ENCODE assay signal across 14 cellular contexts in the genomic region with DNA sequence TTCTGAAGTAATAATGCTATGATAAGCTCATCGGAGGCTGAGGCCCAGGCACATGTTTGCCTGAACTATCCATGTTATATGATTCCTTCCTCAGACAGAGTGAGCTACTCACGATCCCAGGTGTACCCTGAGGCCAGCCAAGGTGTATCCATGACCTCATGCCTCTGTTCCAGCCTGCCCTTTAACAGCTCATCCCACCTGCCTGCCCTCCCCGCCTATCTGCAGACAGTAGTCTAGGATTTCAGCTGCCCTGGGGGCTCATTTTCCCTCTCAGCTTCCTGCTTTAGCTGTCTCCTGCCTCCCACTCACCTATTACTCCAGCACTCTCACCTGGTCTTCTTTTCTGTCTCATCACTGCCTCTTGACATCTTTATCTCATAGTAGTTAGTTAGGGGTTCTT. TPM values are rescaled to one million over a fixed set of nuclear protein-coding genes. Genes with fewer than 3 reads are reported as not detected.
A peak's percentile ranks its signal among the peaks of the same experiment; 100 is the strongest.
DNase-seq lines count a peak whose midpoint lies in the region; ATAC-seq and TF ChIP-seq lines count a peak whose summit lies in the region.
"Had no signal": no experiment of that assay in that cellular context is flagged by ENCODE, and none has a peak within 500 bp of the region (broad histone marks: within the 10 kb centered on the region; RNA-seq: fewer than 3 reads in every experiment).

No MANE protein-coding gene starts in this region.

- peak overlapping the region in 1 of 2 experiments; percentile 58 for H3K4ac ChIP-seq in mesenchymal stem cell (ENCODE audit: low read depth in 1 of 2, low read length in 2 of 2)

- peak overlapping the region; percentile 96 for H4K91ac ChIP-seq in mesenchymal stem cell (ENCODE audit: low read length)

- DNase-seq in DMS53 (lab: John Stamatoyannopoulos, UW) (peak; percentile 96), NCI-H187 (lab: John Stamatoyannopoulos, UW) (peak; percentile 63 to 69), RWPE1 (ENCODE audit: low spot score) (peak; percentile 96), mesenchymal stem cell (no peak), heart left ventricle (no peak), DMS114 treated with DMSO at 0.1 percent for 48 hours (lab: John Stamatoyannopoulos, UW; ENCODE audit: unreplicated experiment) (no peak), SHP77 (lab: John Stamatoyannopoulos, UW) (no peak)
- DNase-seq: CD8-positive, alpha-beta T cell; glutamatergic neuron; left lung; occipital lobe; stimulated activated naive CD4-positive, alpha-beta T cell had no signal

- no peak for TF ChIP-seq POLR2A in heart left ventricle (IDR thresholded peaks at IDR 0.05)

- no peaks in the 10 kb centered on the region for H3K79me1 ChIP-seq in mesenchymal stem cell (replicated peaks; ENCODE audit: low read length, poor library complexity, severe bottlenecking)

- H4K8ac ChIP-seq in mesenchymal stem cell (ENCODE audit: low read length), result peak overlapping the region; percentile 41

- H3K14ac ChIP-seq in mesenchymal stem cell (ENCODE audit: low read length in 2 of 2), result no peak overlapping the region

- H3K23ac ChIP-seq in mesenchymal stem cell (ENCODE audit: low read length in 2 of 2), result no peak overlapping the region

- H2AK5ac ChIP-seq in mesenchymal stem cell (ENCODE audit: low read length, severe bottlenecking), result no peak overlapping the region

- H3K27me3 ChIP-seq in mesenchymal stem cell (ENCODE audit: control insufficient read depth in 1 of 2, insufficient read depth in 1 of 2, low read length in 2 of 2), result peaks cover 0 to 9% of the 10 kb centered on the region in 2 experiments
- peaks cover 0 to 13% (median 0%) of the 10 kb centered on the region in 9 donors for H3K27me3 ChIP-seq in heart left ventricle
- H3K27me3 ChIP-seq: left lung had no signal

- 81% methylated on average over 3 of the region's 3 CpGs for WGBS in mesenchymal stem cell
- WGBS in heart left ventricle, 4 donors, result 84 to 90% (median 85%) methylated on average over 3 of the region's 3 CpGs

- peaks cover 7% of the 10 kb centered on the region for H3K4me1 ChIP-seq in mesenchymal stem cell (ENCODE audit: control insufficient read depth, insufficient read depth, low read depth, low read length)
- H3K4me1 ChIP-seq in heart left ventricle, result peaks cover 0 to 11% (median 2%) of the 10 kb centered on the region in 12 donors

- POLR2A ChIA-PET in RWPE1 (lab: Yijun Ruan, JAX; ENCODE audit: low non-redundant PET), result interaction anchor here (1.0 to 1.2 kb wide), 2 partner anchors 11 to 14 kb away, joined by 3 to 5 read pairs; no protein-coding TSS in a partner anchor

- peak overlapping the region; percentile 81 to 97 for H2BK12ac ChIP-seq in mesenchymal stem cell (ENCODE audit: low read length in 2 of 2)

- no peak for ATAC-seq in heart left ventricle
- ATAC-seq in HG02571 (IDR thresholded peaks at IDR 0.05; ENCODE audit: unreplicated experiment), result no peak
- ATAC-seq: CD8-positive, alpha-beta T cell had no signal

- intact Hi-C loops in heart left ventricle (cut with DNase I), result no loop called here

- H3K9me3 ChIP-seq in mesenchymal stem cell (ENCODE audit: control insufficient read depth, low read length), result no peaks in the 10 kb centered on the region
- H3K9me3 ChIP-seq in heart left ventricle, result no peaks in the 10 kb centered on the region
- H3K9me3 ChIP-seq: left lung had no signal

- H2BK120ac ChIP-seq in mesenchymal stem cell (ENCODE audit: low read depth, low read length), result no peak overlapping the region

- no peak overlapping the region for H2BK5ac ChIP-seq in mesenchymal stem cell (ENCODE audit: low read depth, low read length, poor library complexity, severe bottlenecking)

- H2AFZ ChIP-seq in mesenchymal stem cell (ENCODE audit: low read depth, low read length), result no peak overlapping the region

- CTCF ChIA-PET in RWPE1 (lab: Yijun Ruan, JAX), result interaction anchor here (0.5 to 1.2 kb wide), 5 partner anchors 14 to 169 kb away, joined by 4 to 6 read pairs (median 5); no protein-coding TSS in a partner anchor

- no peak for TF ChIP-seq CTCF in RWPE1 (conservative IDR thresholded peaks at IDR 0.05; ENCODE audit: low read depth)
- no peak for TF ChIP-seq CTCF in heart left ventricle (IDR thresholded peaks at IDR 0.05)

- no peak overlapping the region for H3K4me2 ChIP-seq in mesenchymal stem cell (ENCODE audit: low read length, poor library complexity, severe bottlenecking)

- no peak overlapping the region for H3K9ac ChIP-seq in mesenchymal stem cell (ENCODE audit: low read length)

- H3K27ac ChIP-seq in RWPE1 (peak overlapping the region; percentile 30), mesenchymal stem cell (ENCODE audit: low read length, poor library complexity, severe bottlenecking) (no peak overlapping the region), heart left ventricle (no peak overlapping the region)

- H3K36me3 ChIP-seq in mesenchymal stem cell (ENCODE audit: control insufficient read depth in 1 of 2, insufficient read depth in 2 of 2, low read depth in 1 of 2, low read length in 2 of 2), result no peaks in the 10 kb centered on the region
- H3K36me3 ChIP-seq in heart left ventricle, result no peaks in the 10 kb centered on the region
- H3K36me3 ChIP-seq: left lung had no signal

- H3K4me3 ChIP-seq in mesenchymal stem cell (ENCODE audit: insufficient read depth in 1 of 2, low read depth in 1 of 2, low read length in 2 of 2) (no peak overlapping the region), heart left ventricle (no peak overlapping the region)
- H3K4me3 ChIP-seq: left lung had no signal

- peak overlapping the region; percentile 54 for H2BK15ac ChIP-seq in mesenchymal stem cell (ENCODE audit: low read depth, poor library complexity, severe bottlenecking)

- H3K18ac ChIP-seq in mesenchymal stem cell (ENCODE audit: low read depth in 1 of 2, low read length in 2 of 2), result peak overlapping the region; percentile 14 to 78

RNA-seq across cellular contexts. Expression of gene IL24, which starts 1.9 kb away (rescaled TPM):
- polyA plus RNA-seq in mesenchymal stem cell (2013, experiment 1 of 2), result 1.2 TPM
- polyA plus RNA-seq in mesenchymal stem cell (2013, experiment 2 of 2), result 1.5 TPM
- not detected for total RNA-seq in heart left ventricle
- polyA plus RNA-seq in heart left ventricle, result 1 to 10 TPM in 1 of 2 donors, not detected in 1; 1.6 TPM
- total RNA-seq: CD8-positive, alpha-beta T cell; occipital lobe had no signal

RNA-seq across cellular contexts. Expression of gene FCMR, which starts 26.4 kb away (rescaled TPM):
- 3.9 TPM for polyA plus RNA-seq in mesenchymal stem cell (2013, experiment 1 of 2)
- 3.5 TPM for polyA plus RNA-seq in mesenchymal stem cell (2013, experiment 2 of 2)
- 10 to 100 TPM in 1 of 9 donors, 1 to 10 TPM in 8; 1.3 to 16.3 (median 3.2) TPM for total RNA-seq in heart left ventricle
- 1 to 10 TPM in 1 of 2 donors, under 1 TPM in 1; 0.99 to 4.0 TPM for polyA plus RNA-seq in heart left ventricle

RNA-seq across cellular contexts. Expression of gene IL20, which starts 29.9 kb away (rescaled TPM):
- polyA plus RNA-seq in mesenchymal stem cell (2013, experiment 1 of 2), result not detected
- not detected for polyA plus RNA-seq in mesenchymal stem cell (2013, experiment 2 of 2)
- total RNA-seq in heart left ventricle, result not detected
- polyA plus RNA-seq in heart left ventricle, result not detected
- total RNA-seq: CD8-positive, alpha-beta T cell; left lung; RPMI7951 had no signal

RNA-seq across cellular contexts. Expression of gene PIGR, which starts 50.9 kb away (rescaled TPM):
- polyA plus RNA-seq in mesenchymal stem cell (2013, experiment 1 of 2), result not detected
- polyA plus RNA-seq in mesenchymal stem cell (2013, experiment 2 of 2), result not detected
- under 1 TPM in 2 of 9 donors, not detected in 7; 0.42 to 0.49 TPM for total RNA-seq in heart left ventricle
- polyA plus RNA-seq in heart left ventricle, result under 1 TPM; 0.04 to 0.64 TPM
- total RNA-seq: CD8-positive, alpha-beta T cell; occipital lobe; RPMI7951 had no signal

Comparison
In these comparisons a context has a peak if more than half of its experiments do, and no peak if none do; other contexts are left out.
1. DNase-seq: peak in DMS53 (single experiment), NCI-H187 (2 of 2) and RWPE1 (single experiment); none in mesenchymal stem cell (single experiment), heart left ventricle (0 of 5), DMS114 treated with DMSO at 0.1 percent for 48 hours (single experiment) and SHP77 (0 of 2).